ENCODE assay signal across 15 cellular contexts in genomic region chr20:1471242-1471641, GRCh38. TPM values are rescaled to one million over a fixed set of nuclear protein-coding genes. Genes with fewer than 3 reads are reported as not detected.
"Had no signal": no experiment of that assay in that cellular context is flagged by ENCODE, and none has a peak within 500 bp of the region (broad histone marks: within the 10 kb centered on the region; RNA-seq: fewer than 3 reads in every experiment).

No MANE protein-coding gene starts in this region.

- H3K27ac Mint-ChIP-seq: effector memory CD8-positive, alpha-beta T cell; natural killer cell treated with Interleukin-12 subunit alpha and Interleukin-12 subunit beta and Interleukin-15 and Interleukin-18, amount 100 ng/mL, for 72 hours; stimulated activated naive CD8-positive, alpha-beta T cell treated with anti-CD3 and anti-CD28 coated beads, Interleukin-15, Interleukin-2, amounts not matched to agents 100 ng/mL and 50 ng/mL, for 24 hours; T-cell had no signal

- H3K36me3 Mint-ChIP-seq: natural killer cell treated with Interleukin-12 subunit alpha and Interleukin-12 subunit beta and Interleukin-15 and Interleukin-18, amount 100 ng/mL, for 72 hours; T-cell had no signal

- H3K4me3 ChIP-seq: body of pancreas, sigmoid colon, upper lobe of left lung had no signal

- H3K27me3 ChIP-seq: body of pancreas, sigmoid colon, upper lobe of left lung had no signal

- ATAC-seq: body of pancreas; effector memory CD8-positive, alpha-beta T cell; esophagus mucosa; natural killer cell treated with Interleukin-12 subunit alpha and Interleukin-12 subunit beta and Interleukin-15 and Interleukin-18, amount 100 ng/mL, for 72 hours; T-cell had no signal

- H3K9me3 ChIP-seq: body of pancreas, sigmoid colon had no signal

- H3K36me3 ChIP-seq: sigmoid colon, upper lobe of left lung had no signal

- DNase-seq: activated CD4-positive, alpha-beta T cell treated with anti-CD3 and anti-CD28 coated beads for 48 hours; activated naive CD4-positive, alpha-beta T cell treated with anti-CD3 and anti-CD28 coated beads, Interleukin-2, amount 50 U/mL, for 16 hours; activated T-cell treated with anti-CD3 and anti-CD28 coated beads for 4 hours; body of pancreas; effector memory CD8-positive, alpha-beta T cell; sigmoid colon; stimulated activated CD4-positive, alpha-beta T cell treated with anti-CD3 and anti-CD28 coated beads, Interleukin-2, amount 100 ng/mL, for 48 hours; stimulated activated CD8-positive, alpha-beta memory T cell treated with anti-CD3 and anti-CD28 coated beads, Interleukin-4, amount 100 ng/mL, for 48 hours; T-cell; T1000; upper lobe of left lung had no signal

- H3K4me3 Mint-ChIP-seq: effector memory CD8-positive, alpha-beta T cell; natural killer cell treated with Interleukin-12 subunit alpha and Interleukin-12 subunit beta and Interleukin-15 and Interleukin-18, amount 100 ng/mL, for 72 hours; stimulated activated naive CD8-positive, alpha-beta T cell treated with anti-CD3 and anti-CD28 coated beads, Interleukin-15, Interleukin-2, amounts not matched to agents 100 ng/mL and 50 ng/mL, for 24 hours; T-cell had no signal

- H3K9me3 Mint-ChIP-seq: effector memory CD8-positive, alpha-beta T cell; natural killer cell treated with Interleukin-12 subunit alpha and Interleukin-12 subunit beta and Interleukin-15 and Interleukin-18, amount 100 ng/mL, for 72 hours; stimulated activated naive CD8-positive, alpha-beta T cell treated with anti-CD3 and anti-CD28 coated beads, Interleukin-15, Interleukin-2, amounts not matched to agents 100 ng/mL and 50 ng/mL, for 24 hours; T-cell had no signal

RNA-seq across cellular contexts. Expression of gene SIRPB2, which starts 20.0 kb away (rescaled TPM):
- total RNA-seq: fibroblast of villous mesenchyme; natural killer cell treated with Interleukin-12 subunit alpha and Interleukin-12 subunit beta and Interleukin-15 and Interleukin-18, amount 100 ng/mL, for 72 hours had no signal
